1 cellular context compared by ENCODE assay signal in the genomic region with DNA sequence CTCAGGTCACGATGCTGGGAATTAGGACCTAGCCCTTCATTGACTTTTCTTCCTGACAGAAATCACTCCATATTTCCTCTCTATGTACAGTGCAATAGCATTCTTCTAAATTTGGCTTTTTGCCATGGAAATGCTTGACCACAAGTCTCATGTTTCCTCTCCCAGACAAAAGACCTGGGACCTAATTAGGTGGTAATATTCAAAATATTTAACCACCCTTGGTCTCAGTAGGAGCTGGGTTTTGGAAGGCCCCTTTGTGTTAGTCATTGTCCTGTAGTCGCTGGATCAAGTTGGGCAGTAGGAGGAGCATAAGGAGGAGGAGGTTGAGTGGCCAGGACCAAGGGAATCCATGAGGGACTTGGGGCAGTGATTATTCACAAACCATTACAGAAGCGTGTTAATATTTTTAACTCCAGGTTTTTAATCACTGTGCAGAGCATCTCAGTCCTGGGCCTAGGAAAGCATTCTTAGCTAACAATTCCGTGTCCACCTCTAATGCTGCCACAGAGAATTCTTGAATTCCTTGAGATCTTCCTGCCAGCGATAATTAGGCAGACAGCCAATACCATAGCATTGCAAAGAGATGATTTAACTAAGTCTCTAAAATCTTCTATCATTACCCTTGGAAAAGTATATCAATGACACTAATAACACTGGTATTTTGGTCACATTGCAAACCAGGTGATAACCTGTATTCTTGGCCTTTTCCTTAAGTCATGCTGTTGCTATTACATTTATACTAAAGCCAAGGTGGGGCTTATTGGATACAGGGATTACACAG.
A peak's percentile ranks its signal among the peaks of the same experiment; 100 is the strongest.
TF ChIP-seq lines count a peak whose summit lies in the region.

No MANE protein-coding gene starts in this region.

TF ChIP-seq in K562, 482 proteins besides CTCF, POLR2A, EP300 and RAD21:
- TF ChIP-seq NFIC (IDR thresholded peaks at IDR 0.05), result peak; percentile 10; the same call in 1 of the 2 replicates
- no peak for TF ChIP-seq SIN3B (IDR thresholded peaks at IDR 0.05; ENCODE audit: low read depth)
